ENCODE assay signal across 9 cellular contexts in the genomic region with DNA sequence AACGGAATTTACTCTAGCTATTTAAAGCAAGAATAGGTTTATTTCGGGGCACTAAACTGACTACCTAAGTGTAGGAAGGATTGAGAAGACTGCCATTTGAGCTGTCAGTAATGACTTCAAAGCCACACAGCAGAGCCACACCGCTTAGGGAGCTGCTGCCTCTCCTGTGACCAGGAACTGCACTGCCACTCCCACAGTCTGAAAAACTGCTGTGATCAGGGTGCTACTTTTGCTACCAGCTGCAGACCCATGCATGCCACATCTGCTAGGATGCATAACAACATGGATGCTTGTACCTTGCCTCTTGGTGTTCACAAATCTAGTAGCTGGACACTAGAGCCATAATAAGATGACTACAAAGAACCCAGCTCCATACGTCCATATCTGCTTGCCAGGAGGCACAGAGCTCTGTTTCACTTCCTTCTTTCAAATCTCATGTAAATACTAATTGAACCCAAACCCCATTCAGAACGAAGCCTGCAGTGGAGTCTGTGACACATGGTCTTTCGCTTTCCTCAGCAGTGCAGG. TPM values are rescaled to one million over a fixed set of nuclear protein-coding genes. Genes with fewer than 3 reads are reported as not detected.
DNase-seq lines count a peak whose midpoint lies in the region; ATAC-seq and TF ChIP-seq lines count a peak whose summit lies in the region.
"Had no signal": no experiment of that assay in that cellular context is flagged by ENCODE, and none has a peak within 500 bp of the region (broad histone marks: within the 10 kb centered on the region; RNA-seq: fewer than 3 reads in every experiment).

No MANE protein-coding gene starts in this region.

- no peak for DNase-seq in A673 (ENCODE audit: low spot score)
- DNase-seq in osteoblast (ENCODE audit: insufficient read length, low spot score, missing footprints) = no peak
- DNase-seq in T-helper 2 cell treated with Interferon-gamma antibody and Interleukin-4, amounts not matched to agents 5 μg/mL and 100 μg/mL, for 36 hours (ENCODE audit: low spot score) = no peak
- no peak for DNase-seq in DMS 273 (lab: John Stamatoyannopoulos, UW; ENCODE audit: unreplicated experiment)
- DNase-seq: naive thymus-derived CD4-positive, alpha-beta T cell had no signal

- 62 to 63% methylated on average over 6 of the region's 6 CpGs for WGBS in esophagus, 2 donors

- H3K27ac ChIP-seq in esophagus (ENCODE audit: low read depth in 2 of 2, low read length in 1 of 2) (peak overlapping the region; percentile 30 to 63), A673 (ENCODE audit: low read depth, low read length, poor library complexity, severe bottlenecking) (no peak overlapping the region), osteoblast (ENCODE audit: low read depth, low read length) (no peak overlapping the region)

- peaks cover 0 to 7% of the 10 kb centered on the region in 2 donors for H3K4me1 ChIP-seq in esophagus (ENCODE audit: control insufficient read depth in 2 of 2, insufficient read depth in 2 of 2, low read length in 1 of 2)
- H3K4me1 ChIP-seq in A673 (ENCODE audit: insufficient read depth, low read length, poor library complexity, severe bottlenecking) = no peaks in the 10 kb centered on the region
- peaks cover 2% of the 10 kb centered on the region for H3K4me1 ChIP-seq in osteoblast (ENCODE audit: insufficient read depth, low read length)

- H3K9me3 ChIP-seq in esophagus (ENCODE audit: control insufficient read depth in 2 of 2, insufficient read depth in 1 of 2, low read depth in 1 of 2, low read length in 1 of 2) (no peaks in the 10 kb centered on the region), A673 (ENCODE audit: low read depth, low read length, poor library complexity, severe bottlenecking) (no peaks in the 10 kb centered on the region), osteoblast (ENCODE audit: low read depth, low read length) (no peaks in the 10 kb centered on the region)

- H3K27me3 Mint-ChIP-seq in T-helper 2 cell treated with Interferon-gamma antibody and Interleukin-4, amounts not matched to agents 5 μg/mL and 100 μg/mL, for 36 hours (ENCODE audit: low read depth) = peaks cover 39% of the 10 kb centered on the region

- H2AFZ ChIP-seq in osteoblast (ENCODE audit: low read length) = no peak overlapping the region

- no peak overlapping the region for H3K4me3 Mint-ChIP-seq in T-helper 2 cell treated with Interferon-gamma antibody and Interleukin-4, amounts not matched to agents 5 μg/mL and 100 μg/mL, for 36 hours

- H3K36me3 Mint-ChIP-seq in T-helper 2 cell treated with Interferon-gamma antibody and Interleukin-4, amounts not matched to agents 5 μg/mL and 100 μg/mL, for 36 hours (ENCODE audit: low read depth) = no peaks in the 10 kb centered on the region
- H3K36me3 Mint-ChIP-seq: naive thymus-derived CD4-positive, alpha-beta T cell had no signal

- no peak overlapping the region for H3K4me3 ChIP-seq in esophagus (ENCODE audit: low read depth in 1 of 2, low read length in 2 of 2)
- H3K4me3 ChIP-seq in A673 (ENCODE audit: low read depth, low read length, poor library complexity, severe bottlenecking) = no peak overlapping the region
- H3K4me3 ChIP-seq in osteoblast (ENCODE audit: insufficient read depth, low read length) = no peak overlapping the region

- no peaks in the 10 kb centered on the region for H3K9me3 Mint-ChIP-seq in T-helper 2 cell treated with Interferon-gamma antibody and Interleukin-4, amounts not matched to agents 5 μg/mL and 100 μg/mL, for 36 hours

- H3K79me2 ChIP-seq in osteoblast (ENCODE audit: insufficient read depth, low read length) = no peaks in the 10 kb centered on the region

- TF ChIP-seq CTCF in A673 (conservative IDR thresholded peaks at IDR 0.05; ENCODE audit: low read depth, low read length) = no peak
- no peak for TF ChIP-seq CTCF in osteoblast (IDR thresholded peaks at IDR 0.05; ENCODE audit: extremely low read depth, low read depth, low read length)

- no peak overlapping the region for H3K27ac Mint-ChIP-seq in T-helper 2 cell treated with Interferon-gamma antibody and Interleukin-4, amounts not matched to agents 5 μg/mL and 100 μg/mL, for 36 hours
- H3K27ac Mint-ChIP-seq: naive thymus-derived CD4-positive, alpha-beta T cell had no signal

- H3K4me2 ChIP-seq in osteoblast (ENCODE audit: insufficient read depth, low read length) = no peak overlapping the region

- intact Hi-C loops in A673 (cut with micrococcal nuclease; ENCODE audit: unreplicated experiment) = no loop called here

- POLR2A ChIA-PET in A673 (lab: Charles Lee; ENCODE audit: low non-redundant PET) = no interaction called here

- ATAC-seq in GM18499 (IDR thresholded peaks at IDR 0.05; ENCODE audit: insufficient read depth, unreplicated experiment) (peak; percentile 96), GM21526 (IDR thresholded peaks at IDR 0.05; ENCODE audit: low FRiP score, unreplicated experiment) (peak; percentile 92), HG03432 (IDR thresholded peaks at IDR 0.05; ENCODE audit: unreplicated experiment) (peak; percentile 82)
- ATAC-seq: naive thymus-derived CD4-positive, alpha-beta T cell had no signal

- CTCF ChIA-PET in A673 (lab: Charles Lee) = no interaction called here

- H3K36me3 ChIP-seq in esophagus (ENCODE audit: control insufficient read depth in 2 of 2, insufficient read depth in 2 of 2, low read length in 1 of 2) (no peaks in the 10 kb centered on the region), A673 (ENCODE audit: insufficient read depth, low read length, poor library complexity, severe bottlenecking) (no peaks in the 10 kb centered on the region), osteoblast (ENCODE audit: insufficient read depth, low read length) (no peaks in the 10 kb centered on the region)

- BruUV-seq in A673 (replicated peaks; lab: Mats Ljungman, UMichigan) = no TSS peak

- no peaks in the 10 kb centered on the region for H3K27me3 ChIP-seq in esophagus (ENCODE audit: control insufficient read depth in 1 of 2, insufficient read depth in 2 of 2, low read length in 2 of 2)
- peaks cover 78% of the 10 kb centered on the region for H3K27me3 ChIP-seq in A673 (replicated peaks; ENCODE audit: insufficient read depth, low read depth, low read length, poor library complexity)
- peaks cover 21% of the 10 kb centered on the region for H3K27me3 ChIP-seq in osteoblast (ENCODE audit: insufficient read depth, low read length)

- H3K4me1 Mint-ChIP-seq in T-helper 2 cell treated with Interferon-gamma antibody and Interleukin-4, amounts not matched to agents 5 μg/mL and 100 μg/mL, for 36 hours (ENCODE audit: low read depth) = peaks cover 5% of the 10 kb centered on the region

- H4K20me1 ChIP-seq in osteoblast (ENCODE audit: insufficient read depth, low read length) = no peaks in the 10 kb centered on the region

RNA-seq across cellular contexts. Expression of a gene that starts 2.2 kb away (rescaled TPM):
- polyA plus RNA-seq in esophagus = 1 to 10 TPM; 3.2 to 5.8 TPM
- total RNA-seq in A673 (2021) = 0.11 TPM in 1 of 2 replicates, not detected in the other
- total RNA-seq in osteoblast = 9.0 and 21.2 TPM in 2 replicates

RNA-seq across cellular contexts. Expression of a gene that starts 52.7 kb away (rescaled TPM):
- polyA plus RNA-seq in esophagus = 100 to 1,000 TPM; 130 to 305 TPM
- 0.04 TPM in 1 of 2 replicates, not detected in the other for total RNA-seq in A673 (2021)
- 1.4 and 1.8 TPM in 2 replicates for total RNA-seq in osteoblast
- total RNA-seq: naive thymus-derived CD4-positive, alpha-beta T cell had no signal
- polyA plus RNA-seq: naive thymus-derived CD4-positive, alpha-beta T cell had no signal

Comparison
In these comparisons a context has a peak if more than half of its experiments do, and no peak if none do; other contexts are left out.
1. H3K27ac ChIP-seq: peak in esophagus (2 of 2); none in A673 (single experiment) and osteoblast (single experiment).
2. Peak in every context shown above with its lines, with median percentiles within 50 percentile points of each other: ATAC-seq.